In genomic region chr12:93699271-93700141, GRCh38 we compare ENCODE assay signal across 11 cellular contexts. TPM values are rescaled to one million over a fixed set of nuclear protein-coding genes. Genes with fewer than 3 reads are reported as not detected.
DNase-seq lines count a peak whose midpoint lies in the region; ATAC-seq and TF ChIP-seq lines count a peak whose summit lies in the region.
"Had no signal": no experiment of that assay in that cellular context is flagged by ENCODE, and none has a peak within 500 bp of the region (broad histone marks: within the 10 kb centered on the region; RNA-seq: fewer than 3 reads in every experiment).

No MANE protein-coding gene starts in this region.

- H2AFZ ChIP-seq in neural progenitor cell (replicated peaks) = no peak overlapping the region

- no peaks in the 10 kb centered on the region for H3K79me2 ChIP-seq in neural progenitor cell (ENCODE audit: low read depth)

- H3K9ac ChIP-seq in ES-I3 (ENCODE audit: low read depth, low read length) (peak overlapping the region; percentile 19), neural progenitor cell (no peak overlapping the region)

- H4K20me1 ChIP-seq in neural progenitor cell (ENCODE audit: low read depth) = no peaks in the 10 kb centered on the region

- no peaks in the 10 kb centered on the region for H3K27me3 ChIP-seq in neural progenitor cell

- H3K4me1 Mint-ChIP-seq in neural progenitor cell = peaks cover 9% of the 10 kb centered on the region

- TF ChIP-seq CTCF in cardiac fibroblast (IDR thresholded peaks at IDR 0.05; ENCODE audit: low read depth, low read length) (no peak), neural progenitor cell (IDR thresholded peaks at IDR 0.05) (no peak)

- no peak overlapping the region for H3K4me3 ChIP-seq in cardiac fibroblast (replicated peaks in 1 of 2; ENCODE audit: low read depth in 2 of 2, low read length in 2 of 2)
- no peak overlapping the region for H3K4me3 ChIP-seq in neural progenitor cell

- no peak overlapping the region for H3K27ac ChIP-seq in neural progenitor cell

- DNase-seq in NCI-H187 (lab: John Stamatoyannopoulos, UW) = peak; percentile 90 to 92
- DNase-seq in cardiac fibroblast (ENCODE audit: low read depth in 2 of 2) = peak; percentile 42 to 80
- DNase-seq in neural progenitor cell (ENCODE audit: low spot score) = no peak
- DNase-seq in GM19238 (ENCODE audit: insufficient read length, low spot score) = no peak
- no peak for DNase-seq in stimulated activated CD4-positive, alpha-beta T cell treated with anti-CD3 and anti-CD28 coated beads, Interleukin-4, amount 100 ng/mL, for 4 hours
- DNase-seq: activated T-cell treated with anti-CD3 and anti-CD28 coated beads, Interleukin-2, amount 50 U/mL, for 24 hours; KG1; SW 1271 had no signal

- peaks cover 2% of the 10 kb centered on the region for H3K27me3 Mint-ChIP-seq in neural progenitor cell (ENCODE audit: insufficient read depth, low read depth)
- H3K27me3 Mint-ChIP-seq: activated T-cell treated with anti-CD3 and anti-CD28 coated beads, Interleukin-2, amount 50 U/mL, for 24 hours had no signal

- H3F3A ChIP-seq in neural progenitor cell (ENCODE audit: low read depth) = peaks cover 4% of the 10 kb centered on the region

- ATAC-seq in GM18909 (IDR thresholded peaks at IDR 0.05; ENCODE audit: poor library complexity, unreplicated experiment) = no peak
- ATAC-seq in HG03469 (IDR thresholded peaks at IDR 0.05; ENCODE audit: unreplicated experiment) = no peak

- H3K4me1 ChIP-seq in ES-I3 (ENCODE audit: insufficient read depth, low read length) (peaks cover 48% of the 10 kb centered on the region), neural progenitor cell (peaks cover 41% of the 10 kb centered on the region)

- H3K4me3 Mint-ChIP-seq in neural progenitor cell = no peak overlapping the region
- H3K4me3 Mint-ChIP-seq: activated T-cell treated with anti-CD3 and anti-CD28 coated beads, Interleukin-2, amount 50 U/mL, for 24 hours had no signal

- no peaks in the 10 kb centered on the region for H3K36me3 Mint-ChIP-seq in neural progenitor cell

- H3K36me3 ChIP-seq in ES-I3 (ENCODE audit: insufficient read depth, low read length) (no peaks in the 10 kb centered on the region), neural progenitor cell (no peaks in the 10 kb centered on the region)

- H3K4me2 ChIP-seq in neural progenitor cell = peak overlapping the region; percentile 11

- no peaks in the 10 kb centered on the region for H3K9me3 ChIP-seq in ES-I3 (ENCODE audit: control insufficient read depth, insufficient read depth, low read length)
- H3K9me3 ChIP-seq in neural progenitor cell (ENCODE audit: low read depth) = no peaks in the 10 kb centered on the region

- H3K9me3 Mint-ChIP-seq in neural progenitor cell = no peaks in the 10 kb centered on the region
- H3K9me3 Mint-ChIP-seq: activated T-cell treated with anti-CD3 and anti-CD28 coated beads, Interleukin-2, amount 50 U/mL, for 24 hours had no signal

- H3K27ac Mint-ChIP-seq in neural progenitor cell = no peak overlapping the region
- H3K27ac Mint-ChIP-seq: activated T-cell treated with anti-CD3 and anti-CD28 coated beads, Interleukin-2, amount 50 U/mL, for 24 hours had no signal

RNA-seq across cellular contexts. Expression of gene CRADD, which starts 22.3 kb away (rescaled TPM):
- 13.7 and 41.2 TPM in 2 replicates for total RNA-seq in neural progenitor cell (ENCODE audit: low replicate concordance)

Comparison
In these comparisons a context has a peak if more than half of its experiments do, and no peak if none do; other contexts are left out.
1. DNase-seq: peak in NCI-H187 (2 of 2) and cardiac fibroblast (2 of 2); none in neural progenitor cell (single experiment), GM19238 (single experiment) and stimulated activated CD4-positive, alpha-beta T cell treated with anti-CD3 and anti-CD28 coated beads, Interleukin-4, amount 100 ng/mL, for 4 hours (0 of 2).